In the genomic region with DNA sequence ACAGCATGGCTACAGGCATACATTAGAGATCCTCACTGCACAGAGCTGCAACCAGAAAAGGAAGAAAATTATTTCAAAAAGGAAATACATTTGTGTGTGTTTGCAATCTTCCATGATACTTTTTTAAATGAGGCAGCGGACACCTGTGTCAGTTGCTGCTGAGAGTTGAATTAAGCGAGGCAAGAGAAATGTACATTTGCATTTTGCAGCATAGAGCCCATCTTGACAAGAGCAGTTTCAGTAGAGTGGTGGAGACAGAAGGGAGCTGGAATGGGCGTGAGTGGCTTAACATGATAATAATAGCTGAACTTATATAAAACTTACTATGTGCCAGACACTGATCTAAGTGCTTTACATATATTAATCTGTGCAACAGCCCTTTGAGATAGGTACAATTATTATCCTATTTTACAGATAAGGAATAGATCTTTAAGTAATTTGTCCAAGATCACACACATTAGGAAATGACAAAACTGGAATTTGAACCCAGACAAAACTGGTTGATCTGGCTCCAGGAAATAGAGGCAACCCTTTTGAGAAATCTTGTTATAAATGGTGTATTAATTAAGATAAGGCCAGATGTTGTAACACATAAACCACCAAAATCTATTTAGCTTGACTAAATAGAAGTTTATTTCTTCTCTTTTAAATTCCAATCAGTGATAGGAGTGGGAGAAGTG, we compare ENCODE assay signal across 23 cellular contexts.
"Had no signal": no experiment of that assay in that cellular context is flagged by ENCODE, and none has a peak within 500 bp of the region (broad histone marks: within the 10 kb centered on the region; RNA-seq: fewer than 3 reads in every experiment).

No MANE protein-coding gene starts in this region.

- DNase-seq: activated B cell treated with CpG ODN at 0.5 μM for 24 hours; activated CD4-positive, alpha-beta T cell treated with anti-CD3 and anti-CD28 coated beads for 1 hour; activated CD4-positive, alpha-beta T cell treated with anti-CD3 and anti-CD28 coated beads, Interleukin-2, amount 10 ng/mL, durations not matched to agents 24 days and 14 days; activated CD4-positive, alpha-beta T cell treated with anti-CD3 and anti-CD28 coated beads, Interleukin-2, amount 50 U/mL, for 48 hours; activated CD8-positive, alpha-beta memory T cell treated with anti-CD3 and anti-CD28 coated beads for 24 hours; activated gamma-delta T cell; activated naive CD4-positive, alpha-beta T cell treated with anti-CD3 and anti-CD28 coated beads, Interleukin-2, amount 10 ng/mL, durations not matched to agents 7 days and 5 days; activated naive CD8-positive, alpha-beta T cell treated with anti-CD3 and anti-CD28 coated beads for 36 hours; activated T-cell treated with anti-CD3 and anti-CD28 coated beads, Interleukin-2, amount 50 U/mL, for 48 hours; brain microvascular endothelial cell; MM.1S; NCI-H187 treated with DMSO at 0.1 percent for 48 hours; NCI-H2081 treated with DMSO at 0.1 percent for 48 hours; NCI-H2171; NCI-H774; RPMI8226; T-cell; T-helper 2 cell; T1000 had no signal

- H3K36me3 Mint-ChIP-seq: activated naive CD4-positive, alpha-beta T cell treated with anti-CD3 and anti-CD28 coated beads, Interleukin-2, amount 10 ng/mL, durations not matched to agents 7 days and 5 days; activated naive CD8-positive, alpha-beta T cell treated with anti-CD3 and anti-CD28 coated beads for 36 hours; T-cell had no signal

- H3K9me3 Mint-ChIP-seq: activated B cell treated with CpG ODN at 0.5 μM for 24 hours; activated CD4-positive, alpha-beta T cell treated with anti-CD3 and anti-CD28 coated beads, Interleukin-2, amount 10 ng/mL, durations not matched to agents 24 days and 14 days; activated naive CD4-positive, alpha-beta T cell treated with anti-CD3 and anti-CD28 coated beads, Interleukin-2, amount 10 ng/mL, durations not matched to agents 7 days and 5 days; activated naive CD8-positive, alpha-beta T cell treated with anti-CD3 and anti-CD28 coated beads for 36 hours; activated T-helper 17 cell treated with anti-CD3 and anti-CD28 coated beads, Interleukin-2, amount 50 U/mL, for 72 hours had no signal

- H3K27ac ChIP-seq: brain microvascular endothelial cell, cardiac muscle cell, SK-N-MC had no signal

- ATAC-seq: activated T-helper 17 cell treated with anti-CD3 and anti-CD28 coated beads, Interleukin-2, amount 50 U/mL, for 72 hours; Right ventricle myocardium inferior; T-cell had no signal

- H3K27me3 ChIP-seq: brain microvascular endothelial cell, cardiac muscle cell had no signal

- H3K4me3 ChIP-seq: cardiac muscle cell, SK-N-MC had no signal

- H3K36me3 ChIP-seq: brain microvascular endothelial cell, cardiac muscle cell had no signal

- H3K4me3 Mint-ChIP-seq: activated B cell treated with CpG ODN at 0.5 μM for 24 hours; activated CD4-positive, alpha-beta T cell treated with anti-CD3 and anti-CD28 coated beads, Interleukin-2, amount 10 ng/mL, durations not matched to agents 24 days and 14 days; activated naive CD4-positive, alpha-beta T cell treated with anti-CD3 and anti-CD28 coated beads, Interleukin-2, amount 10 ng/mL, durations not matched to agents 7 days and 5 days; activated naive CD8-positive, alpha-beta T cell treated with anti-CD3 and anti-CD28 coated beads for 36 hours; activated T-helper 17 cell treated with anti-CD3 and anti-CD28 coated beads, Interleukin-2, amount 50 U/mL, for 72 hours; T-cell had no signal

- H3K27ac Mint-ChIP-seq: activated B cell treated with CpG ODN at 0.5 μM for 24 hours; activated CD4-positive, alpha-beta T cell treated with anti-CD3 and anti-CD28 coated beads, Interleukin-2, amount 10 ng/mL, durations not matched to agents 24 days and 14 days; activated naive CD4-positive, alpha-beta T cell treated with anti-CD3 and anti-CD28 coated beads, Interleukin-2, amount 10 ng/mL, durations not matched to agents 7 days and 5 days; activated naive CD8-positive, alpha-beta T cell treated with anti-CD3 and anti-CD28 coated beads for 36 hours; activated T-helper 17 cell treated with anti-CD3 and anti-CD28 coated beads, Interleukin-2, amount 50 U/mL, for 72 hours; T-cell had no signal

- H3K4me1 Mint-ChIP-seq: activated B cell treated with CpG ODN at 0.5 μM for 24 hours; activated CD4-positive, alpha-beta T cell treated with anti-CD3 and anti-CD28 coated beads, Interleukin-2, amount 10 ng/mL, durations not matched to agents 24 days and 14 days; activated naive CD4-positive, alpha-beta T cell treated with anti-CD3 and anti-CD28 coated beads, Interleukin-2, amount 10 ng/mL, durations not matched to agents 7 days and 5 days; activated naive CD8-positive, alpha-beta T cell treated with anti-CD3 and anti-CD28 coated beads for 36 hours; activated T-helper 17 cell treated with anti-CD3 and anti-CD28 coated beads, Interleukin-2, amount 50 U/mL, for 72 hours; T-cell had no signal
